Comparison of ENCODE assay signal across 8 cellular contexts in the genomic region with DNA sequence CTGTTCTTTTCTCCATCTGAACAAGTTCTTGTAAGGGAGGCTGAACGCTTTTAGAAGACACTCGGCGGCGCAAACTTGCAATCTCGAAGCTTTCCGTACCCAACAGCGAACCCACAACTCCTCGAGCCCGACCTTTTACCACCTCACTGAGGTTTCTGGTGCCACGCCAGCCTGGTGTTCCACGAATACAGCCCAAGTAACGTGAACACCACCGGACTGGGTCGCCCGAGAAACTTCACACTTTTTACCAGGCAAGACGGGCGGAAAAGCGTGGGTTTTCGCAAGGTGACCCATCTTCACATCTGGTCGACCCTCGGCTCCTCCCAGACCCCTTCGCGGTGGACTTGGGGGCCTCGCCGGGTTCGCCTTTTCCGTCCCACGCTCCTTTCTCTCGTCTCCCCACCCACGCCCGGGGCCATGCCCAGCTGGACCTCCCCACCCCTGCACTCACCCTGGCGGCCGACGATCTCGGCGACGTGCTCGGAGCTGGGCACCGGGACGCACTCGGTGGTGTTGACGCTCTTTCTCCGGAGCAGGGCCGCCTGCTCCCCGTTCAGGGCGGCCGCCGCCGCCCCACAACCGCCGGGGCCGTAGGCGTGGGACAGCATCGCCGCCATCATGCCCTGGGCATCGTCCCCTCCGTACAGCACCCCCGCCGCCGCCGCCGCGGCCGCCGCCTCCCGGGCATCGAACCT. TPM values are rescaled to one million over a fixed set of nuclear protein-coding genes. Genes with fewer than 3 reads are reported as not detected.
DNase-seq lines count a peak whose midpoint lies in the region; ATAC-seq, FAIRE-seq and TF ChIP-seq lines count a peak whose summit lies in the region.

No MANE protein-coding gene starts in this region.

- CTCF ChIA-PET in BJ (lab: Yijun Ruan, JAX), result interaction anchor here (1.3 to 1.5 kb wide), 4 partner anchors 10 to 376 kb away, joined by 3 to 6 read pairs (median 4); a partner anchor contains a TSS

- H3K36me3 ChIP-seq in BJ (ENCODE audit: control insufficient read depth, insufficient read depth, low read length), result no peaks in the 10 kb centered on the region
- no peaks in the 10 kb centered on the region for H3K36me3 ChIP-seq in tibial artery

- H3K27ac ChIP-seq in foreskin keratinocyte (peak overlapping the region; percentile 71), tibial artery (peak overlapping the region; percentile 97 to 98)

- no peak for TF ChIP-seq CTCF in BJ (IDR thresholded peaks at IDR 0.05; ENCODE audit: insufficient read depth, low read depth, low read length)
- TF ChIP-seq CTCF in foreskin keratinocyte (conservative IDR thresholded peaks at IDR 0.05), result no peak
- no peak for TF ChIP-seq CTCF in omental fat pad (IDR thresholded peaks at IDR 0.05)
- TF ChIP-seq CTCF in tibial artery (IDR thresholded peaks at IDR 0.05), result no peak

- no peaks in the 10 kb centered on the region for H3K9me3 ChIP-seq in tibial artery

- FAIRE-seq in RCC 7860 (lab: Jason Lieb, UNC), result no peak

- ATAC-seq in GM21423 (IDR thresholded peaks at IDR 0.05; ENCODE audit: unreplicated experiment) (peak; percentile 0), foreskin keratinocyte (no peak), omental fat pad (ENCODE audit: low FRiP score) (no peak)

- POLR2A ChIA-PET in BJ (lab: Charles Lee), result no interaction called here

- H3K27me3 ChIP-seq in BJ (ENCODE audit: control insufficient read depth, insufficient read depth, low read length) (no peaks in the 10 kb centered on the region), foreskin keratinocyte (no peaks in the 10 kb centered on the region), tibial artery (no peaks in the 10 kb centered on the region)

- DNase-seq in BJ (ENCODE audit: low read depth), result no peak
- peak; percentile 61 for DNase-seq in NCI-H1092 treated with DMSO at 0.1 percent for 48 hours (lab: John Stamatoyannopoulos, UW)
- peak; percentile 49 for DNase-seq in activated effector memory CD4-positive, alpha-beta T cell treated with Interleukin-2 at 50 U/mL for 16 hours
- no peak for DNase-seq in foreskin keratinocyte
- peak; percentile 31 for DNase-seq in omental fat pad (ENCODE audit: low spot score)
- DNase-seq in tibial artery, result peak; percentile 51 to 73
- DNase-seq in RCC 7860 (ENCODE audit: low spot score), result no peak

- intact Hi-C loops in tibial artery (cut with DNase I; ENCODE audit: low total_unique reads), result loop anchor here (10.0 kb wide), 3 partner anchors 131 to 911 kb away; a partner anchor contains a TSS

- H3K4me3 ChIP-seq in BJ (ENCODE audit: low read depth, low read length) (peak overlapping the region; percentile 97), tibial artery (peak overlapping the region; percentile 89 to 90)

- H3K4me1 ChIP-seq in foreskin keratinocyte (peaks cover 25% of the 10 kb centered on the region), tibial artery (peaks cover 0 to 46% (median 27%) of the 10 kb centered on the region in 4 donors)

RNA-seq across cellular contexts. Expression of a gene that starts 1.2 kb away (rescaled TPM):
- polyA plus RNA-seq in BJ (2011; rRNA removed) (34.4 and 51.1 TPM in 2 replicates), foreskin keratinocyte (20.1 and 21.7 TPM in 2 replicates)
- polyA minus RNA-seq in BJ (2011; rRNA and poly(A)+ RNA removed), result 26.3 and 26.7 TPM in 2 replicates
- total RNA-seq in foreskin keratinocyte (57.0 and 66.5 TPM in 2 replicates), omental fat pad (10 to 100 TPM; 21.1 to 46.5 (median 29.3) TPM)

Comparison
In these comparisons a context has a peak if more than half of its experiments do, and no peak if none do; other contexts are left out.
1. DNase-seq: peak in NCI-H1092 treated with DMSO at 0.1 percent for 48 hours (single experiment), activated effector memory CD4-positive, alpha-beta T cell treated with Interleukin-2 at 50 U/mL for 16 hours (single experiment), omental fat pad (single experiment) and tibial artery (2 of 2); none in BJ (single experiment), foreskin keratinocyte (0 of 2) and RCC 7860 (single experiment).